In the genomic region with DNA sequence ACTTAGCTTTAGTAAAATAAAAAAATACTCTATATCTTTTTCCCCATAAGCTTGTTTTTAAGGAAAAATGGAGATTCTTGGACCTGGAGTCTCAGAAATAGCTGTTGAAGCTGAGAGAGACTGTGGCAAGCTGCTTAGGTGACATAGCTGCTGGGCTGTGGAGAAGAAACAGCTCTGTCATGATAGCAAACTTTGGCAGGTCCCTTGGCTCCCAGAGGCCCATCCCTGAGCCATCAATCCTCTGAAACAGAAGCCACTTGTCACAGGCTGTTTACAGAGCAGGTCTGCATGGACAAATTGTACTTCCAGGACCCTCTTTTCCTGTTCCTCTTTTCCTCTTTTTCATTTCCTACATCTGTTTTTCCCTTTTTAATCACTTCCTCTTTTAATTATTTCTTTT, we compare ENCODE assay signal across 14 cellular contexts.
"Had no signal": no experiment of that assay in that cellular context is flagged by ENCODE, and none has a peak within 500 bp of the region (broad histone marks: within the 10 kb centered on the region; RNA-seq: fewer than 3 reads in every experiment).

No MANE protein-coding gene starts in this region.

- H3K4me3 ChIP-seq: colonic mucosa, hepatocyte, ovary, suprapubic skin, thyroid gland, upper lobe of right lung had no signal

- H3K27ac ChIP-seq: colonic mucosa, foreskin keratinocyte, hepatocyte, ovary, suprapubic skin, thyroid gland, upper lobe of right lung had no signal

- H3K27me3 ChIP-seq: colonic mucosa, foreskin keratinocyte, hepatocyte, ovary, suprapubic skin, thyroid gland, upper lobe of right lung had no signal

- H3K9me3 ChIP-seq: colonic mucosa, ovary, suprapubic skin, thyroid gland, upper lobe of right lung had no signal

- H3K4me2 ChIP-seq: hepatocyte had no signal

- DNase-seq: colonic mucosa; dermis blood vessel endothelial cell; foreskin keratinocyte; left colon; naive thymus-derived CD4-positive, alpha-beta T cell; ovary; right cardiac atrium; small intestine; stimulated activated CD4-positive, alpha-beta T cell treated with anti-CD3 and anti-CD28 coated beads, Interleukin-12 subunit alpha, Interleukin-12 subunit beta, amount 100 ng/mL, for 4 hours; stimulated activated naive CD4-positive, alpha-beta T cell; thyroid gland; upper lobe of right lung had no signal

- H3K4me1 ChIP-seq: colonic mucosa, foreskin keratinocyte, suprapubic skin, thyroid gland, upper lobe of right lung had no signal

- H2AFZ ChIP-seq: hepatocyte had no signal

- H3K36me3 ChIP-seq: colonic mucosa, ovary, suprapubic skin, thyroid gland, upper lobe of right lung had no signal

- ATAC-seq: foreskin keratinocyte; left colon; naive thymus-derived CD4-positive, alpha-beta T cell; right cardiac atrium; upper lobe of right lung had no signal

- H3K79me2 ChIP-seq: hepatocyte had no signal
